Comparison of ENCODE assay signal across 31 cellular contexts in the genomic region with DNA sequence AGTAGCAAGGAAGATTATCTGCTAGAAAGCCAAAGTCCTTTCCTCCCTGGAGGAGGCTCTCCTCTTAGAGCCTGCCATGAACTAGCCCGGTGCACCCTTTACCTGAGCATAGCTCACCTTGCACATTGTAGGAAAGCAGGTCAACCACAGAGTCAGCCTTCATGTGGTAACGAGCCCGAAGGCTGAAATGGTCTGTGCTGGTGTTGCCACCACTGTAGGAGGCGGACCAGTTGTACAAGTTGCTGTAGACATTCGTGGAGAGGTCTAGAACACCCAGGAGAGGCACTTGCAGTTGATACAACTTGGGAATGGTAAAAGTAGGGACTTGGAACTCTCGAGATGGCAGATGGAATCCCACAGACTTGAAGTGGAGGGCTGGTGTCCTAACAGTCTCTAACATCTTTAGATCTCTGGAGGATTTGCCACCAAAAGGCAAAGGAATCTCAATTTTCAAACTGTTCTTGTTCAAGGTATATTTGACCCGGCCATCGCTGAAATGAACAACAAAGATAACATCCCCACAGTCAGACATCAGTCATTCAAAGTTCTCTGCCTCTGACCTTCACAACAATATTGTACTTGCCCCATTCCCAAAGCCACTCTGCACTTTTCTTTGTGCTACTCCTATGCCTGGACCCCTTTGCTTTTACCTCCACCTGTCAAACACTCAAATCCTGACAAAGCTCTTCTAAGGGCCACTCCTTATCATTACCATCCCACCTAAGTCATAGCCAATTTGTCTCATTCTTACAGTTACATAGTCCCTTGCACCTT. TPM values are rescaled to one million over a fixed set of nuclear protein-coding genes. Genes with fewer than 3 reads are reported as not detected.
"Had no signal": no experiment of that assay in that cellular context is flagged by ENCODE, and none has a peak within 500 bp of the region (broad histone marks: within the 10 kb centered on the region; RNA-seq: fewer than 3 reads in every experiment).

No MANE protein-coding gene starts in this region.

- H3K9me3 ChIP-seq: ovary, psoas muscle, suprapubic skin, testis, transverse colon, upper lobe of right lung, uterus had no signal

- H3K36me3 ChIP-seq: neural progenitor cell, ovary, suprapubic skin, transverse colon, upper lobe of right lung, uterus had no signal

- H3K36me3 Mint-ChIP-seq: natural killer cell; neural progenitor cell; stimulated activated memory B cell treated with anti-CD40 and anti-IgM and Interleukin-4, amounts not matched to agents 10 μg/mL and 1 μg/mL and 100 μg/mL, for 72 hours had no signal

- H3K4me1 Mint-ChIP-seq: natural killer cell; neural progenitor cell; stimulated activated memory B cell treated with anti-CD40 and anti-IgM and Interleukin-4, amounts not matched to agents 10 μg/mL and 1 μg/mL and 100 μg/mL, for 72 hours; stimulated activated naive CD8-positive, alpha-beta T cell treated with anti-CD3 and anti-CD28 coated beads, Interleukin-15, amount 100 ng/mL, for 72 hours had no signal

- H3K27ac ChIP-seq: neural progenitor cell, ovary, parathyroid adenoma, psoas muscle, skin epidermis, spleen, suprapubic skin, testis, tibial artery, transverse colon, upper lobe of right lung, uterus had no signal

- H3K27me3 ChIP-seq: neural progenitor cell, ovary, suprapubic skin, testis, tibial artery, transverse colon, upper lobe of right lung, uterus had no signal

- H3K27me3 Mint-ChIP-seq: progenitor cell of endocrine pancreas, type B pancreatic cell had no signal

- DNase-seq: natural killer cell; occipital lobe; ovary; posterior cingulate gyrus; psoas muscle; right cardiac atrium; spleen; stimulated activated CD4-positive, alpha-beta T cell treated with anti-CD3 and anti-CD28 coated beads, Interleukin-12 subunit alpha, Interleukin-12 subunit beta, amount 100 ng/mL, for 4 hours; stimulated activated CD4-positive, alpha-beta T cell treated with anti-CD3 and anti-CD28 coated beads, Interleukin-1b, Interleukin-23, amount 100 ng/mL, for 48 hours; stimulated activated CD4-positive, alpha-beta T cell treated with anti-CD3 and anti-CD28 coated beads, Interleukin-4, amount 100 ng/mL, for 1 hour; stimulated activated CD4-positive, alpha-beta T cell treated with anti-CD3 and anti-CD28 coated beads, Interleukin-4, amount 100 ng/mL, for 4 hours; stimulated activated CD8-positive, alpha-beta memory T cell treated with anti-CD3 and anti-CD28 coated beads, Interleukin-4, amount 100 ng/mL, for 48 hours; stimulated activated naive CD4-positive, alpha-beta T cell; stimulated activated naive CD8-positive, alpha-beta T cell treated with anti-CD3 and anti-CD28 coated beads, Interleukin-15, amount 100 ng/mL, for 72 hours; stimulated activated naive CD8-positive, alpha-beta T cell treated with anti-CD3 and anti-CD28 coated beads, Interleukin-15, Interleukin-2, amounts not matched to agents 100 U/mL and 50 U/mL, for 24 hours; substantia nigra; testis; tibial artery; transverse colon; upper lobe of right lung; uterus had no signal

- H3K27ac Mint-ChIP-seq: natural killer cell; nephron; neural progenitor cell; progenitor cell of endocrine pancreas; stimulated activated memory B cell treated with anti-CD40 and anti-IgM and Interleukin-4, amounts not matched to agents 10 μg/mL and 1 μg/mL and 100 μg/mL, for 72 hours; stimulated activated naive CD8-positive, alpha-beta T cell treated with anti-CD3 and anti-CD28 coated beads, Interleukin-15, amount 100 ng/mL, for 72 hours; type B pancreatic cell had no signal

- H3K9me3 Mint-ChIP-seq: natural killer cell; nephron; stimulated activated naive CD8-positive, alpha-beta T cell treated with anti-CD3 and anti-CD28 coated beads, Interleukin-15, amount 100 ng/mL, for 72 hours had no signal

- H3K4me1 ChIP-seq: neural progenitor cell, parathyroid adenoma, spleen, suprapubic skin, testis, tibial artery, transverse colon, upper lobe of right lung, uterus had no signal

- ATAC-seq: natural killer cell; psoas muscle; right cardiac atrium; sciatic nerve; stimulated activated memory B cell treated with anti-CD40 and anti-IgM and Interleukin-4, amounts not matched to agents 10 μg/mL and 1 μg/mL and 100 μg/mL, for 72 hours; stimulated activated naive CD8-positive, alpha-beta T cell treated with anti-CD3 and anti-CD28 coated beads, Interleukin-15, amount 100 ng/mL, for 72 hours; stimulated activated naive CD8-positive, alpha-beta T cell treated with anti-CD3 and anti-CD28 coated beads, Interleukin-15, Interleukin-2, amounts not matched to agents 100 U/mL and 50 U/mL, for 24 hours; upper lobe of right lung had no signal

- H3K4me3 ChIP-seq: neural progenitor cell, ovary, psoas muscle, skin epidermis, smooth muscle cell, spleen, suprapubic skin, testis, tibial artery, transverse colon, upper lobe of right lung, uterus had no signal

- H3K4me3 Mint-ChIP-seq: natural killer cell; nephron; neural progenitor cell; stimulated activated memory B cell treated with anti-CD40 and anti-IgM and Interleukin-4, amounts not matched to agents 10 μg/mL and 1 μg/mL and 100 μg/mL, for 72 hours; stimulated activated naive CD8-positive, alpha-beta T cell treated with anti-CD3 and anti-CD28 coated beads, Interleukin-15, amount 100 ng/mL, for 72 hours; type B pancreatic cell had no signal

RNA-seq across cellular contexts. Expression of gene APOB, which starts 30.6 kb away (rescaled TPM):
- total RNA-seq: natural killer cell had no signal
